30 cellular contexts compared by ENCODE assay signal in the genomic region with DNA sequence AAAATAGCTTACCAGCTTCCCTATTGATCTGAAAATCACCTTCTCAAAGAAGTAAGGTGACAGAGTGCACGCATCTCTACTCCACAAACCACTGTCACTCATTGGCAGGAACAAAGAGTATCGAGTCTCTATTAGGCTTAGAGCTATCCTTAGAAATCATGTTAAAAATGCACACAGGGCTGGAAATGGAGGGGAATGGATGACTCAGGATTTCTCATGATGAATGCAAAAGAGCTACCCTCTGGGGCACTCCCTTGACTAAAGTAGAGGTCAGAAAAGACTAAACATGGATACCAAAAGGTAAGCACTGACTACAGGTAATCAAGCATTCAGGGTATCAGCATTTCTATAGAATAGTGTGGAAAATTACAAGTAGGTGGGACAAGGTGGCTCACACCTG.
DNase-seq lines count a peak whose midpoint lies in the region; ATAC-seq and TF ChIP-seq lines count a peak whose summit lies in the region.
"Had no signal": no experiment of that assay in that cellular context is flagged by ENCODE, and none has a peak within 500 bp of the region (broad histone marks: within the 10 kb centered on the region; RNA-seq: fewer than 3 reads in every experiment).

No MANE protein-coding gene starts in this region.

- H2AFZ ChIP-seq in neural progenitor cell (replicated peaks) = peak overlapping the region; percentile 65

- H3K4me3 ChIP-seq in RWPE2 (ENCODE audit: severe bottlenecking) (no peak overlapping the region), neural progenitor cell (no peak overlapping the region)
- H3K4me3 ChIP-seq: left ventricle myocardium inferior, pancreas, right atrium auricular region, uterus had no signal

- H3K36me3 ChIP-seq in RWPE2 (ENCODE audit: low read depth) (no peaks in the 10 kb centered on the region), neural progenitor cell (no peaks in the 10 kb centered on the region)
- H3K36me3 ChIP-seq: left ventricle myocardium inferior, pancreas, right atrium auricular region, uterus had no signal

- H3K27me3 ChIP-seq in RWPE2 (ENCODE audit: insufficient read depth, poor library complexity, severe bottlenecking) (no peaks in the 10 kb centered on the region), neural progenitor cell (no peaks in the 10 kb centered on the region)
- H3K27me3 ChIP-seq: pancreas, right atrium auricular region, uterus had no signal

- H3K9me3 Mint-ChIP-seq in neural progenitor cell = peaks cover 4% of the 10 kb centered on the region
- H3K9me3 Mint-ChIP-seq: activated naive CD8-positive, alpha-beta T cell treated with anti-CD3 and anti-CD28 coated beads, Interleukin-2, amount 50 U/mL, for 24 hours; neural crest cell; stimulated activated naive CD8-positive, alpha-beta T cell treated with anti-CD3 and anti-CD28 coated beads, Interleukin-15, amount 100 ng/mL, for 72 hours had no signal

- H3K27ac Mint-ChIP-seq in neural progenitor cell = peak overlapping the region; percentile 1
- H3K27ac Mint-ChIP-seq: activated naive CD8-positive, alpha-beta T cell treated with anti-CD3 and anti-CD28 coated beads, Interleukin-2, amount 50 U/mL, for 24 hours; effector memory CD8-positive, alpha-beta T cell; stimulated activated naive CD8-positive, alpha-beta T cell treated with anti-CD3 and anti-CD28 coated beads, Interleukin-15, amount 100 ng/mL, for 72 hours; T-helper 17 cell had no signal

- H4K20me1 ChIP-seq in neural progenitor cell (ENCODE audit: low read depth) = no peaks in the 10 kb centered on the region

- H3F3A ChIP-seq in neural progenitor cell (ENCODE audit: low read depth) = no peaks in the 10 kb centered on the region

- H3K36me3 Mint-ChIP-seq in neural progenitor cell = no peaks in the 10 kb centered on the region

- H3K9me3 ChIP-seq in RWPE2 (ENCODE audit: severe bottlenecking) = no peaks in the 10 kb centered on the region
- H3K9me3 ChIP-seq in neural progenitor cell (ENCODE audit: low read depth) = no peaks in the 10 kb centered on the region
- H3K9me3 ChIP-seq: left ventricle myocardium inferior, pancreas, right atrium auricular region, uterus had no signal

- H3K4me1 Mint-ChIP-seq in neural progenitor cell = peaks cover 13% of the 10 kb centered on the region
- H3K4me1 Mint-ChIP-seq: activated naive CD8-positive, alpha-beta T cell treated with anti-CD3 and anti-CD28 coated beads, Interleukin-2, amount 50 U/mL, for 24 hours; stimulated activated naive CD8-positive, alpha-beta T cell treated with anti-CD3 and anti-CD28 coated beads, Interleukin-15, amount 100 ng/mL, for 72 hours; T-helper 17 cell had no signal

- no peak overlapping the region for H3K9ac ChIP-seq in neural progenitor cell

- DNase-seq in ELR (ENCODE audit: low read depth) (peak; percentile 50), HCEC 1CT (peak; percentile 43), RWPE2 (ENCODE audit: low spot score) (no peak), neural progenitor cell (ENCODE audit: low spot score) (no peak), substantia nigra (lab: John Stamatoyannopoulos, UW) (no peak), mesenteric fat pad (ENCODE audit: low spot score) (no peak)
- DNase-seq: ACHN; activated naive CD8-positive, alpha-beta T cell treated with anti-CD3 and anti-CD28 coated beads, Interleukin-2, amount 50 U/mL, for 24 hours; activated T-cell treated with anti-CD3 and anti-CD28 coated beads, Interleukin-2, amount 50 U/mL, for 48 hours; central memory CD4-positive, alpha-beta T cell; COR-L47; effector memory CD8-positive, alpha-beta T cell; erythroblast; glutamatergic neuron; KG1; left ventricle myocardium inferior; mesendoderm; NCI-H1694; NCI-H446; NCI-H82; pancreas; stimulated activated CD4-positive, alpha-beta T cell treated with anti-CD3 and anti-CD28 coated beads, Interleukin-1b, Interleukin-23, amount 100 ng/mL, for 48 hours; stimulated activated naive CD8-positive, alpha-beta T cell treated with anti-CD3 and anti-CD28 coated beads, Interleukin-15, amount 100 ng/mL, for 72 hours; T-helper 17 cell; uterus had no signal

- H3K4me1 ChIP-seq in RWPE2 (ENCODE audit: insufficient read depth, poor library complexity, severe bottlenecking) = no peaks in the 10 kb centered on the region
- no peaks in the 10 kb centered on the region for H3K4me1 ChIP-seq in neural progenitor cell
- H3K4me1 ChIP-seq: left ventricle myocardium inferior, pancreas, right atrium auricular region, uterus had no signal

- ATAC-seq in RWPE2 (ENCODE audit: low read depth) (peak; percentile 29; the same call in 1 of the 3 replicates), HG03108 (IDR thresholded peaks at IDR 0.05; ENCODE audit: unreplicated experiment) (no peak)
- ATAC-seq: activated naive CD8-positive, alpha-beta T cell treated with anti-CD3 and anti-CD28 coated beads, Interleukin-2, amount 50 U/mL, for 24 hours; effector memory CD8-positive, alpha-beta T cell; Right ventricle myocardium inferior; stimulated activated naive CD8-positive, alpha-beta T cell treated with anti-CD3 and anti-CD28 coated beads, Interleukin-15, amount 100 ng/mL, for 72 hours; T-helper 17 cell had no signal

- peaks cover 4% of the 10 kb centered on the region for H3K27me3 Mint-ChIP-seq in neural progenitor cell (ENCODE audit: insufficient read depth, low read depth)
- H3K27me3 Mint-ChIP-seq: activated naive CD8-positive, alpha-beta T cell treated with anti-CD3 and anti-CD28 coated beads, Interleukin-2, amount 50 U/mL, for 24 hours; effector memory CD8-positive, alpha-beta T cell had no signal

- TF ChIP-seq CTCF in RWPE2 (IDR thresholded peaks at IDR 0.05; ENCODE audit: poor library complexity, severe bottlenecking) (no peak), neural progenitor cell (IDR thresholded peaks at IDR 0.05) (no peak)

- H3K27ac ChIP-seq in RWPE2 (ENCODE audit: poor library complexity, severe bottlenecking) (no peak overlapping the region), neural progenitor cell (no peak overlapping the region), substantia nigra (ENCODE audit: low read depth, low read length, poor library complexity, severe bottlenecking) (no peak overlapping the region)
- H3K27ac ChIP-seq: HL-60, left ventricle myocardium inferior, pancreas, right atrium auricular region, uterus had no signal

- no peak overlapping the region for H3K4me3 Mint-ChIP-seq in neural progenitor cell
- H3K4me3 Mint-ChIP-seq: activated naive CD8-positive, alpha-beta T cell treated with anti-CD3 and anti-CD28 coated beads, Interleukin-2, amount 50 U/mL, for 24 hours; effector memory CD8-positive, alpha-beta T cell; neural crest cell; stimulated activated naive CD8-positive, alpha-beta T cell treated with anti-CD3 and anti-CD28 coated beads, Interleukin-15, amount 100 ng/mL, for 72 hours; T-helper 17 cell had no signal

- H3K79me2 ChIP-seq in neural progenitor cell (ENCODE audit: low read depth) = no peaks in the 10 kb centered on the region

- H3K4me2 ChIP-seq in neural progenitor cell = no peak overlapping the region

Comparison
In these comparisons a context has a peak if more than half of its experiments do, and no peak if none do; other contexts are left out.
1. DNase-seq: peak in ELR (single experiment) and HCEC 1CT (single experiment); none in RWPE2 (single experiment), neural progenitor cell (single experiment), substantia nigra (0 of 49) and mesenteric fat pad (single experiment).